In the genomic region with DNA sequence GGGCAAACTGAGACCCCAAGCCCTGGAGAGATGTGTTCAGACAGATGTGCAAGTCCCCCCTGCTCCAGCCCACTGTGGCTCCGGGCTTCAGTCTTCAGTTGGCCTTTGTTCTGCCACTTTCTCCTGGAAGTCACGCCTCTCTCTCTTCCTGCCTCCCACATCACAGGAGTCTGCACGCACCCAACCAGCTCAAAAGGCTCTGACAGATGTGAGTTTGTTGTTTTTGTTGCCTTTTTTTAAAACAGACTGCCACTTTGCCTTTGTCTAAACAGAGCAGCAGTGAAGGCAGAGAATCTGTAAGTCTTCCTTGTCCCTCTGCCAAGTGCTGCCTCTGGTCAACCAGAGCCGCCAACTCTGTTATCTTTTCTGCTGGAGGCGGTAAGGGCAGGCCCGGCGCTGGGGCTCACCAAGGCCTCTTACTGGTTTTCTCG, we compare ENCODE assay signal across 10 cellular contexts.
DNase-seq lines count a peak whose midpoint lies in the region; ATAC-seq and TF ChIP-seq lines count a peak whose summit lies in the region.
"Had no signal": no experiment of that assay in that cellular context is flagged by ENCODE, and none has a peak within 500 bp of the region (broad histone marks: within the 10 kb centered on the region; RNA-seq: fewer than 3 reads in every experiment).

No MANE protein-coding gene starts in this region.

- no peaks in the 10 kb centered on the region for H3K9me3 ChIP-seq in adrenal gland (replicated peaks in 1 of 3)
- no peaks in the 10 kb centered on the region for H3K9me3 ChIP-seq in spleen

- intact Hi-C loops in activated CD4-positive, alpha-beta T cell treated with anti-CD3 and anti-CD28 coated beads for 36 hours (cut with DNase I, micrococcal nuclease): no loop called here
- intact Hi-C loops in adrenal gland (cut with DNase I): no loop called here
- intact Hi-C loops in left cardiac atrium (cut with DNase I): no loop called here
- intact Hi-C loops in spleen (cut with DNase I; ENCODE audit: low total_unique reads): no loop called here

- no peak overlapping the region for H3K27ac Mint-ChIP-seq in activated CD4-positive, alpha-beta T cell treated with anti-CD3 and anti-CD28 coated beads for 36 hours
- H3K27ac Mint-ChIP-seq: type B pancreatic cell had no signal

- 16 to 22% (median 19%) methylated on average over 8 of the region's 8 CpGs for WGBS in adrenal gland, 4 donors
- 31 to 40% (median 37%) methylated on average over 8 of the region's 8 CpGs for WGBS in spleen, 5 donors

- peak overlapping the region in 2 of 5 donors; percentile 42 to 56 for H3K27ac ChIP-seq in adrenal gland
- no peak overlapping the region for H3K27ac ChIP-seq in spleen

- ATAC-seq in activated CD4-positive, alpha-beta T cell treated with anti-CD3 and anti-CD28 coated beads for 36 hours: peak; percentile 23
- ATAC-seq in left cardiac atrium (peak; percentile 50 to 70), HG03457 (IDR thresholded peaks at IDR 0.05; ENCODE audit: unreplicated experiment) (no peak), HG02870 (IDR thresholded peaks at IDR 0.05; ENCODE audit: unreplicated experiment) (no peak)

- H3K4me1 ChIP-seq in adrenal gland (replicated peaks in 1 of 2) (peaks cover 0 to 18% of the 10 kb centered on the region in 2 donors), spleen (no peaks in the 10 kb centered on the region)

- H3K4me3 Mint-ChIP-seq in activated CD4-positive, alpha-beta T cell treated with anti-CD3 and anti-CD28 coated beads for 36 hours: peak overlapping the region; percentile 26
- H3K4me3 Mint-ChIP-seq: type B pancreatic cell had no signal

- H3K9me3 Mint-ChIP-seq in activated CD4-positive, alpha-beta T cell treated with anti-CD3 and anti-CD28 coated beads for 36 hours (ENCODE audit: low read depth): no peaks in the 10 kb centered on the region
- H3K9me3 Mint-ChIP-seq: type B pancreatic cell had no signal

- DNase-seq in activated CD4-positive, alpha-beta T cell treated with anti-CD3 and anti-CD28 coated beads for 36 hours: peak; percentile 27
- DNase-seq in activated CD4-positive, alpha-beta T cell treated with anti-CD3 and anti-CD28 coated beads, Interleukin-2, amount 50 U/mL, for 48 hours: no peak
- DNase-seq in adrenal gland (peak in 6 of 7 donors; percentile 44 to 75 (median 66)), left cardiac atrium (peak; percentile 39), spleen (peak; percentile 37), H7 (no peak)
- DNase-seq: NCI-H2171 treated with DMSO at 0.1 percent for 48 hours had no signal

- POLR2A ChIA-PET in activated CD4-positive, alpha-beta T cell treated with anti-CD3 and anti-CD28 coated beads for 36 hours (lab: Charles Lee): no interaction called here

- peaks cover 3% of the 10 kb centered on the region for H3K27me3 Mint-ChIP-seq in activated CD4-positive, alpha-beta T cell treated with anti-CD3 and anti-CD28 coated beads for 36 hours

- no peaks in the 10 kb centered on the region for H3K36me3 Mint-ChIP-seq in activated CD4-positive, alpha-beta T cell treated with anti-CD3 and anti-CD28 coated beads for 36 hours (ENCODE audit: low read depth)
- H3K36me3 Mint-ChIP-seq: type B pancreatic cell had no signal

- H3K4me1 Mint-ChIP-seq in activated CD4-positive, alpha-beta T cell treated with anti-CD3 and anti-CD28 coated beads for 36 hours: peaks cover 14% of the 10 kb centered on the region

- no peak overlapping the region for H3K4me3 ChIP-seq in adrenal gland
- H3K4me3 ChIP-seq in spleen: no peak overlapping the region
- no peak overlapping the region for H3K4me3 ChIP-seq in H7 (ENCODE audit: insufficient read depth, low read depth, low read length)

- TF ChIP-seq POLR2A in adrenal gland (IDR thresholded peaks at IDR 0.05) (no peak), spleen (IDR thresholded peaks at IDR 0.05) (no peak)

- H3K36me3 ChIP-seq in adrenal gland (replicated peaks in 1 of 2): no peaks in the 10 kb centered on the region
- no peaks in the 10 kb centered on the region for H3K36me3 ChIP-seq in spleen
- no peaks in the 10 kb centered on the region for H3K36me3 ChIP-seq in H7 (replicated peaks; ENCODE audit: control insufficient read depth, insufficient read depth, low read length)

- TF ChIP-seq CTCF in adrenal gland (IDR thresholded peaks at IDR 0.05) (no peak), spleen (IDR thresholded peaks at IDR 0.05 in 8 of 11, conservative IDR thresholded peaks at IDR 0.05 in 3 of 11) (no peak)

- CTCF ChIA-PET in activated CD4-positive, alpha-beta T cell treated with anti-CD3 and anti-CD28 coated beads for 36 hours (lab: Charles Lee): no interaction called here

- H3K27me3 ChIP-seq in adrenal gland (peaks cover 8% of the 10 kb centered on the region), spleen (replicated peaks in 1 of 7) (peaks cover 0 to 54% (median 5%) of the 10 kb centered on the region in 7 donors), H7 (ENCODE audit: control insufficient read depth, insufficient read depth, low read length) (no peaks in the 10 kb centered on the region; the same call in 1 of the 2 replicates)

Comparison
In these comparisons a context has a peak if more than half of its experiments do, and no peak if none do; other contexts are left out.
1. DNase-seq: peak in activated CD4-positive, alpha-beta T cell treated with anti-CD3 and anti-CD28 coated beads for 36 hours (single experiment), adrenal gland (6 of 7), left cardiac atrium (single experiment) and spleen (single experiment); none in activated CD4-positive, alpha-beta T cell treated with anti-CD3 and anti-CD28 coated beads, Interleukin-2, amount 50 U/mL, for 48 hours (0 of 2) and H7 (single experiment).
2. ATAC-seq: peak in activated CD4-positive, alpha-beta T cell treated with anti-CD3 and anti-CD28 coated beads for 36 hours (single experiment) and left cardiac atrium (2 of 2); none in HG03457 (single experiment) and HG02870 (single experiment).